8 cellular contexts compared by ENCODE assay signal in the genomic region with DNA sequence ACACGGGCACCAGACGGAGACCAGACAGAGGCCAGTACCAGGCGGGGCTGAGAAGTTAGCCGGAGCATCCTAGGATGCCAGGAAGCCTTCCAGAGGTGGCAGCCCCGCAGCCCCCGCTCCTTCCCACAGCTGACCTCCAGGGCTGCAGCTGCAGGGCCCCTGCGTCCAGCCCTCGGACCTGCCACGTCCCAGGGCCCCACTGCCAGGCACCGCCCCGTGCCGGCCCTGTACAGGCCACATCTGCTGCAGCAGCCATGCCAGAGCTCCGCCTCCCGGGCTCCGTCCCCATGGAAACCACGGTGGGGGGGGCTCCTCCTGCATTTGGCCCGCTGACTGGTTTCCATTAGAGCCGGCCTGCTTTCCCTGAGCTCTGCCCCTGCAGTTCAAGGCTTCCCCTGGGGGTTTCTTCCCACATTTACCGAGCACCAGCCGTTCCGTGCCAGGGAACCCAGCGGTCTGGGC.
DNase-seq lines count a peak whose midpoint lies in the region; ATAC-seq and TF ChIP-seq lines count a peak whose summit lies in the region.

No MANE protein-coding gene starts in this region.

- H3K27me3 ChIP-seq in IMR-90 (ENCODE audit: control insufficient read depth, insufficient read depth, low read length) (no peaks in the 10 kb centered on the region), subcutaneous abdominal adipose tissue (ENCODE audit: control insufficient read depth in 5 of 5, insufficient read depth in 4 of 5, low read length in 5 of 5) (no peaks in the 10 kb centered on the region)

- ATAC-seq in IMR-90 (ENCODE audit: low read depth) = peak; percentile 94

- H3K4me3 ChIP-seq in IMR-90 (ENCODE audit: insufficient read depth, low read depth, low read length) (no peak overlapping the region), subcutaneous abdominal adipose tissue (ENCODE audit: low read depth in 1 of 5, low read length in 5 of 5) (peak overlapping the region in 4 of 5 donors; percentile 54 to 67 (median 62))

- H3K9ac ChIP-seq in IMR-90 (ENCODE audit: low read depth, low read length) = peak overlapping the region; percentile 51
- H3K9ac ChIP-seq in subcutaneous abdominal adipose tissue (ENCODE audit: low read length in 5 of 5) = peak overlapping the region; percentile 76 to 94 (median 89)

- peak overlapping the region; percentile 90 for H3K4ac ChIP-seq in IMR-90 (ENCODE audit: low read depth, low read length)

- H2BK20ac ChIP-seq in IMR-90 (ENCODE audit: low read depth, low read length) = no peak overlapping the region

- peak overlapping the region; percentile 29 for H3K4me2 ChIP-seq in IMR-90 (ENCODE audit: low read depth, low read length)

- no peak overlapping the region for H3K56ac ChIP-seq in IMR-90 (ENCODE audit: extremely low read depth, insufficient read depth, low read length)

- H3K9me3 ChIP-seq in IMR-90 (ENCODE audit: control insufficient read depth, insufficient read depth, low read length) = no peaks in the 10 kb centered on the region
- H3K9me3 ChIP-seq in subcutaneous abdominal adipose tissue (ENCODE audit: control insufficient read depth in 5 of 5, low read length in 5 of 5) = no peaks in the 10 kb centered on the region

- H2BK120ac ChIP-seq in IMR-90 (ENCODE audit: low read depth, low read length) = peak overlapping the region; percentile 62

- CTCF ChIA-PET in IMR-90 (lab: Yijun Ruan, JAX) = interaction anchor here (1.0 kb wide), 1 partner anchor 82 kb away, joined by 4 read pairs; no protein-coding TSS in a partner anchor
- CTCF ChIA-PET in GM10248 (lab: Yijun Ruan, JAX) = no interaction called here

- no peak for TF ChIP-seq CTCF in IMR-90 (conservative IDR thresholded peaks at IDR 0.05; ENCODE audit: low read depth, low read length)
- no peak for TF ChIP-seq CTCF in GM10266 (IDR thresholded peaks at IDR 0.05; ENCODE audit: control insufficient read depth, insufficient read depth, low read depth, missing control alignments)
- no peak for TF ChIP-seq CTCF in GM10248 (IDR thresholded peaks at IDR 0.05; ENCODE audit: control extremely low read depth, extremely low read depth, low read depth, missing control alignments)

- H4K91ac ChIP-seq in IMR-90 (ENCODE audit: insufficient read depth, low read depth, low read length) = peak overlapping the region; percentile 90

- H2BK15ac ChIP-seq in IMR-90 (ENCODE audit: low read depth, low read length) = no peak overlapping the region

- H3K4me1 ChIP-seq in IMR-90 (ENCODE audit: control insufficient read depth, insufficient read depth, low read length) = peaks cover 33% of the 10 kb centered on the region
- H3K4me1 ChIP-seq in subcutaneous abdominal adipose tissue (ENCODE audit: control insufficient read depth in 5 of 5, insufficient read depth in 5 of 5, low read length in 5 of 5) = peaks cover 46 to 100% (median 99%) of the 10 kb centered on the region in 5 donors

- H4K8ac ChIP-seq in IMR-90 (ENCODE audit: low read depth in 2 of 2, low read length in 2 of 2) = peak overlapping the region; percentile 68 to 85; a peak in 3 of 4 replicates

- H3K23ac ChIP-seq in IMR-90 (ENCODE audit: low read depth, low read length) = peak overlapping the region; percentile 33

- H2AK9ac ChIP-seq in IMR-90 (replicated peaks; ENCODE audit: low read depth, low read length, poor library complexity) = peak overlapping the region; percentile 97

- H2AFZ ChIP-seq in IMR-90 (replicated peaks; ENCODE audit: low read length, poor library complexity) = peak overlapping the region; percentile 55

- intact Hi-C loops in IMR-90 (cut with micrococcal nuclease) = no loop called here

- H3K36me3 ChIP-seq in IMR-90 (ENCODE audit: control insufficient read depth, insufficient read depth, low read length) (peaks cover 51% of the 10 kb centered on the region), subcutaneous abdominal adipose tissue (ENCODE audit: control insufficient read depth in 5 of 5, insufficient read depth in 5 of 5, low read length in 5 of 5) (peaks cover 0 to 67% (median 40%) of the 10 kb centered on the region in 5 donors)

- BruUV-seq in IMR-90 (replicated peaks; lab: Mats Ljungman, UMichigan) = no TSS peak

- 11% methylated on average over 9 of the region's 22 CpGs; no CpG with 5 or more reads in 1 of the 2 experiments for WGBS in IMR-90 (ENCODE audit: extremely low coverage in 2 of 2, insufficient read length in 1 of 2), 2 experiments

- peak overlapping the region; percentile 18 for H3K18ac ChIP-seq in IMR-90 (ENCODE audit: low read depth, low read length)

- POLR2A ChIA-PET in IMR-90 (lab: Charles Lee; ENCODE audit: unreplicated experiment) (no interaction called here), GM10248 (lab: Yijun Ruan, JAX) (no interaction called here)

- H4K20me1 ChIP-seq in IMR-90 (ENCODE audit: insufficient read depth, low read length) = peaks cover 68% of the 10 kb centered on the region

- no peak for TF ChIP-seq POLR2A in IMR-90 (IDR thresholded peaks at IDR 0.05; ENCODE audit: low read depth, low read length)

- in situ Hi-C loops in IMR-90 (cut with MboI; ENCODE audit: low sequenced_read_pairs) = no loop called here

- peak overlapping the region; percentile 74 for H3K27ac ChIP-seq in IMR-90 (ENCODE audit: insufficient read depth, low read length)
- peak overlapping the region; percentile 99 for H3K27ac ChIP-seq in subcutaneous abdominal adipose tissue (ENCODE audit: low read depth, low read length)

- TF ChIP-seq RAD21 in IMR-90 (IDR thresholded peaks at IDR 0.05; ENCODE audit: low read length) = no peak

- H2AK5ac ChIP-seq in IMR-90 (ENCODE audit: low read depth, low read length) = peak overlapping the region; percentile 83

- peak overlapping the region; percentile 76 for H4K5ac ChIP-seq in IMR-90 (ENCODE audit: low read depth, low read length)

- H3K79me1 ChIP-seq in IMR-90 (ENCODE audit: low read depth in 1 of 2, low read length in 2 of 2) = peaks cover 9 to 81% of the 10 kb centered on the region in 2 experiments; a peak in 3 of 4 replicates

- peak overlapping the region; percentile 72 for H2BK5ac ChIP-seq in IMR-90 (ENCODE audit: low read depth, low read length, poor library complexity, severe bottlenecking)

- DNase-seq in IMR-90 (peak; percentile 86), astrocyte of the hippocampus (ENCODE audit: low read depth, low spot score) (peak; percentile 90), inferior parietal cortex (ENCODE audit: extremely low spot score) (peak; percentile 90), 8988T (no peak), GM10266 (ENCODE audit: extremely low spot score) (no peak), NCI-H1105 treated with DMSO at 0.1 percent for 48 hours (lab: John Stamatoyannopoulos, UW) (no peak), GM10248 (ENCODE audit: extremely low spot score) (no peak)

- dilution Hi-C loops in IMR-90 (cut with HindIII; ENCODE audit: low sequenced_read_pairs, unreplicated experiment) = no loop called here

- H3K14ac ChIP-seq in IMR-90 (replicated peaks; ENCODE audit: low read depth, low read length) = peak overlapping the region; percentile 64

- H3K9me1 ChIP-seq in IMR-90 (ENCODE audit: insufficient read depth, low read length) = peaks cover 22% of the 10 kb centered on the region

TF ChIP-seq in IMR-90, 13 proteins besides CTCF, POLR2A, EP300 and RAD21:
- TF ChIP-seq RCOR1 (IDR thresholded peaks at IDR 0.05; ENCODE audit: insufficient replicate concordance, low read length) (no peak), MAZ (IDR thresholded peaks at IDR 0.05; ENCODE audit: borderline replicate concordance, low read depth, low read length) (peak; percentile 72), MXI1 (IDR thresholded peaks at IDR 0.05; ENCODE audit: borderline replicate concordance, low read depth, low read length) (peak; percentile 40; the same call in 1 of the 2 replicates), SMC3 (IDR thresholded peaks at IDR 0.05; ENCODE audit: low read depth, low read length) (no peak)
TF ChIP-seq in IMR-90: peak in this region for 2.

Comparison
In these comparisons a context has a peak if more than half of its experiments do, and no peak if none do; other contexts are left out.
1. DNase-seq: peak in IMR-90 (single experiment), astrocyte of the hippocampus (single experiment) and inferior parietal cortex (single experiment); none in 8988T (single experiment), GM10266 (single experiment), NCI-H1105 treated with DMSO at 0.1 percent for 48 hours (single experiment) and GM10248 (single experiment).